8 cellular contexts compared by ENCODE assay signal in the genomic region with DNA sequence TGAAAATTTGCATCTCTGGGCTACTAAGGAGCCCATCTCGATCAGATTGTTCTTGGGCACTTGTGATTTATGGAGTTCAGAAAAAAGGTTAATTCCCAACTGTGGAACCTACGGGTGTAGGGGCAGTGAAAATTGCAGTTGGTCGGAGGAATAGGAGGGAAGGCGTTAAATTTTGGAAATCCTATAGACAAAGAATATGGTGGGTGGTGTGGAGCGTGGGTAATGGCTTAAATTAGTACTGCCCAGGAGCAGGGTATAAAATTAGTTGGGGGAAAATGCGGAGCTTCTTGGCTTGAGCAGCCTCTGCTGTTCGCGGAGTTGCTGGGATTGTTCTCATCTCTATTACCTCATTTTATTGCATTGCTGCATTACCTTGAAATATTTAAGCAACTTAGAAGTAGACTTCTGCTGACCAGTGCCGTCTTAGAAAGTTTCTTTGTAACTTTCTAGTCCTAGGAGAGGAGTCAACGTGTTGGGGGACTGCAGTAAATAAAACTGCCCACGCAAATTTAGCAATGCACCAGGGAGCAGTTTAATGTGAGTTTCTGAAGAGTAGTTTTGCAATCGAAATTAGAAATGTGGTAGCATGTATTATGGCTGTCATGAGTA. TPM values are rescaled to one million over a fixed set of nuclear protein-coding genes. Genes with fewer than 3 reads are reported as not detected.
DNase-seq lines count a peak whose midpoint lies in the region; ATAC-seq and TF ChIP-seq lines count a peak whose summit lies in the region.

No MANE protein-coding gene starts in this region.

- H3K4me3 ChIP-seq in adipocyte (ENCODE audit: low read length): peak overlapping the region; percentile 83
- peak overlapping the region; percentile 81 for H3K4me3 ChIP-seq in hepatocyte
- peak overlapping the region; percentile 87 for H3K4me3 ChIP-seq in skeletal muscle satellite cell (ENCODE audit: low read length)

- peak overlapping the region; percentile 83 for H2AFZ ChIP-seq in hepatocyte

- H3K4me1 ChIP-seq in adipocyte (ENCODE audit: control insufficient read depth, insufficient read depth, low read length) (peaks cover 24% of the 10 kb centered on the region), hepatocyte (ENCODE audit: insufficient read depth) (peaks cover 5% of the 10 kb centered on the region), skeletal muscle satellite cell (ENCODE audit: control insufficient read depth, insufficient read depth, low read length) (peaks cover 10% of the 10 kb centered on the region)

- no peaks in the 10 kb centered on the region for H3K36me3 ChIP-seq in adipocyte (ENCODE audit: control insufficient read depth, insufficient read depth, low read length, severe bottlenecking)
- H3K36me3 ChIP-seq in hepatocyte (replicated peaks; ENCODE audit: insufficient read depth, low read depth): no peaks in the 10 kb centered on the region
- peaks cover 22% of the 10 kb centered on the region for H3K36me3 ChIP-seq in skeletal muscle satellite cell (ENCODE audit: insufficient read depth, low read length)

- DNase-seq in GDM1 (lab: John Stamatoyannopoulos, UW) (peak; percentile 5), M059J (ENCODE audit: low read depth) (peak; percentile 57), adipocyte (ENCODE audit: low read depth) (peak; percentile 85), hepatocyte (ENCODE audit: low spot score) (no peak)

- H3K27ac ChIP-seq in hepatocyte: peak overlapping the region; percentile 44

- ATAC-seq in GM18870 (IDR thresholded peaks at IDR 0.05; ENCODE audit: unreplicated experiment): no peak
- ATAC-seq in HG02870 (IDR thresholded peaks at IDR 0.05; ENCODE audit: unreplicated experiment): no peak
- ATAC-seq in HG03460 (IDR thresholded peaks at IDR 0.05; ENCODE audit: unreplicated experiment): no peak

- no peaks in the 10 kb centered on the region for H3K79me2 ChIP-seq in hepatocyte

- H3K27me3 ChIP-seq in adipocyte (replicated peaks; ENCODE audit: control insufficient read depth, insufficient read depth, low read length): peaks cover 12% of the 10 kb centered on the region
- peaks cover 19% of the 10 kb centered on the region for H3K27me3 ChIP-seq in hepatocyte
- H3K27me3 ChIP-seq in skeletal muscle satellite cell (ENCODE audit: control insufficient read depth, insufficient read depth, low read length): no peaks in the 10 kb centered on the region

- WGBS in hepatocyte (ENCODE audit: low lambda C conversion rate, missing lambda C conversion rate): under 1% methylated on average over 12 of the region's 12 CpGs

- peak; percentile 6 for TF ChIP-seq CTCF in hepatocyte (IDR thresholded peaks at IDR 0.05; ENCODE audit: poor library complexity)

- H3K9me3 ChIP-seq in adipocyte (ENCODE audit: control insufficient read depth, low read length) (no peaks in the 10 kb centered on the region), hepatocyte (ENCODE audit: low read depth) (no peaks in the 10 kb centered on the region), skeletal muscle satellite cell (replicated peaks; ENCODE audit: low read length) (no peaks in the 10 kb centered on the region)

- H3K4me2 ChIP-seq in hepatocyte: peak overlapping the region; percentile 94
- peak overlapping the region; percentile 90 for H3K4me2 ChIP-seq in skeletal muscle satellite cell (ENCODE audit: low read length)

- H3K9me2 ChIP-seq in hepatocyte (replicated peaks; ENCODE audit: insufficient read depth): no peaks in the 10 kb centered on the region

- H4K20me1 ChIP-seq in hepatocyte (ENCODE audit: insufficient read depth, poor library complexity, severe bottlenecking): no peaks in the 10 kb centered on the region

- H3K9ac ChIP-seq in adipocyte (ENCODE audit: low read length) (peak overlapping the region; percentile 61), skeletal muscle satellite cell (ENCODE audit: low read depth, low read length) (peak overlapping the region; percentile 92)

RNA-seq across cellular contexts. Expression of gene S1PR1, which starts 0.5 kb away (rescaled TPM):
- 6.8 and 6.9 TPM in 2 replicates for total RNA-seq in M059J (2014; rRNA removed; shearing (Covaris generic))
- 8.7 and 9.3 TPM in 2 replicates for total RNA-seq in hepatocyte
- polyA plus RNA-seq in hepatocyte: 9.3 and 10.0 TPM in 2 replicates
- 0.44 and 1.3 TPM in 2 replicates for total RNA-seq in skeletal muscle satellite cell (2012; rRNA removed)
